In genomic region chr7:129311429-129311828, GRCh38 we compare ENCODE assay signal across 20 cellular contexts.
"Had no signal": no experiment of that assay in that cellular context is flagged by ENCODE, and none has a peak within 500 bp of the region (broad histone marks: within the 10 kb centered on the region; RNA-seq: fewer than 3 reads in every experiment).

No MANE protein-coding gene starts in this region.

- H3K36me3 ChIP-seq: gastrocnemius medialis, heart right ventricle, right lobe of liver, tibial artery, upper lobe of right lung, vagina had no signal

- H2AFZ ChIP-seq: parathyroid adenoma had no signal

- H3K27ac ChIP-seq: dorsolateral prefrontal cortex, gastrocnemius medialis, heart right ventricle, parathyroid adenoma, psoas muscle, right lobe of liver, tibial artery, upper lobe of right lung, vagina had no signal

- H3K27me3 ChIP-seq: dorsolateral prefrontal cortex, gastrocnemius medialis, heart right ventricle, right lobe of liver, tibial artery, upper lobe of right lung, vagina had no signal

- H3K9me3 ChIP-seq: gastrocnemius medialis, heart right ventricle, psoas muscle, right lobe of liver, tibial artery, upper lobe of right lung, vagina had no signal

- H3K79me2 ChIP-seq: parathyroid adenoma had no signal

- H3K4me3 ChIP-seq: dorsolateral prefrontal cortex, gastrocnemius medialis, heart right ventricle, psoas muscle, right lobe of liver, tibial artery, upper lobe of right lung, vagina had no signal

- ATAC-seq: gastrocnemius medialis; heart right ventricle; left lobe of liver; naive thymus-derived CD4-positive, alpha-beta T cell; psoas muscle; right lobe of liver; stimulated activated effector memory CD8-positive, alpha-beta T cell treated with anti-CD3 and anti-CD28 coated beads, Interleukin-12 subunit alpha, Interleukin-12 subunit beta, amount 100 ng/mL, for 72 hours; stimulated activated naive CD8-positive, alpha-beta T cell treated with anti-CD3 and anti-CD28 coated beads, Interleukin-15, Interleukin-2, amounts not matched to agents 100 U/mL and 50 U/mL, for 24 hours; upper lobe of right lung had no signal

- H3K4me1 ChIP-seq: upper lobe of right lung had no signal

- DNase-seq: dorsolateral prefrontal cortex; effector CD8-positive, alpha-beta T cell; gastrocnemius medialis; heart right ventricle; islet precursor cell; mammary epithelial cell; naive thymus-derived CD4-positive, alpha-beta T cell; nephron progenitor cell; psoas muscle; retina; right lobe of liver; stimulated activated CD4-positive, alpha-beta T cell treated with anti-CD3 and anti-CD28 coated beads, Interleukin-4, amount 100 ng/mL, for 1 hour; stimulated activated CD8-positive, alpha-beta memory T cell treated with anti-CD3 and anti-CD28 coated beads, Interleukin-4, amount 100 ng/mL, for 48 hours; stimulated activated naive CD8-positive, alpha-beta T cell treated with anti-CD3 and anti-CD28 coated beads, Interleukin-15, Interleukin-2, amounts not matched to agents 100 U/mL and 50 U/mL, for 24 hours; tibial artery; upper lobe of right lung had no signal

- H3K9ac ChIP-seq: parathyroid adenoma had no signal
